In the genomic region with DNA sequence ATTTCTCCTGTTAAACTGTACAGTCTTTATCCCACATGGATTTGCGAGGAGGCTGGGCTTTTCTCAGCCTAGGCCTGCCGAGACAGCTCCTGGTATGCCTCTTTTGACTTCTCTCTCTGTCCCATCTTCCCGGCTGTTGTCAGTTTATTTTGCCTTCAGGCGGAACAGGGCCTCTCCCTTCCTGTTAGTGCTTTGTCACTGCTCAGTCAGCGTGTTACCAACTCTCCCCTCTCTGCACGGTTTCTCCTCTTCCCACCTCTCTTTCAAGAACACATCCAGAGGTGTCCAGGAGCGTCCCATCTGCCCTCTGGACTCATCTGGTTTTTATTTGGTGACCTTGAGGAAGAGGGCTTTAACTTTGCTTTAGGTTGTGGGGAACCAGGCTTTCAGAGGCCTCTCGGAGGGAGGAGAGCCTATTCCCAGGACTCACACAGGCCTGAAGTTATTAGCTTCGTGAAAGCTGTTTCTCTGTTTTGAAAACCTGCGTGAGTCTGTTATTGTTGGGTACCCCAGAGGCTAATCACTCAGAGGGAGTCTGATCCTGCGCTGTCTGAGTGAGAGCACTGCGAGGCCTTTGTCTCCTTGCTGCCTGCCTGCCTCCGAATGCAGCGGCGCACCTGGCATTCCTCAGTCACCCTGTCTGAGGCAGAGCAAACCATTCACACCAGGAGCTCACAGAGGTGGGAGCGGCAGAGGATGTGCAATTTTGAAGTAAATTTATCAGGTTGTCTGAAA, we compare ENCODE assay signal across 8 cellular contexts.
DNase-seq lines count a peak whose midpoint lies in the region; ATAC-seq and TF ChIP-seq lines count a peak whose summit lies in the region.

No MANE protein-coding gene starts in this region.

- peaks cover 0 to 8% (median 6%) of the 10 kb centered on the region in 3 donors for H3K4me1 ChIP-seq in gastroesophageal sphincter
- H3K4me1 ChIP-seq in rectal smooth muscle tissue (ENCODE audit: control insufficient read depth, insufficient read depth, low read length): no peaks in the 10 kb centered on the region

- no peak for TF ChIP-seq POLR2A in gastroesophageal sphincter (IDR thresholded peaks at IDR 0.05)

- H3K36me3 ChIP-seq in H7 (replicated peaks; ENCODE audit: control insufficient read depth, insufficient read depth, low read length): no peaks in the 10 kb centered on the region
- H3K36me3 ChIP-seq in gastroesophageal sphincter: no peaks in the 10 kb centered on the region
- H3K36me3 ChIP-seq in rectal smooth muscle tissue (ENCODE audit: control insufficient read depth, insufficient read depth, low read length): no peaks in the 10 kb centered on the region

- peak overlapping the region in 3 of 4 donors; percentile 37 to 59 (median 38) for H3K27ac ChIP-seq in gastroesophageal sphincter
- peak overlapping the region; percentile 46 for H3K27ac ChIP-seq in rectal smooth muscle tissue (ENCODE audit: low read depth, low read length)

- DNase-seq in H7 (peak; percentile 4), SHP77 (lab: John Stamatoyannopoulos, UW) (peak; percentile 44 to 65), C1 segment of cervical spinal cord (lab: John Stamatoyannopoulos, UW) (no peak), HK-2 (ENCODE audit: unreplicated experiment) (no peak)
- no peak for DNase-seq in stimulated activated CD4-positive, alpha-beta T cell treated with anti-CD3 and anti-CD28 coated beads, Interleukin-4, amount 100 ng/mL, for 1 hour
- DNase-seq in stimulated activated CD4-positive, alpha-beta T cell treated with anti-CD3 and anti-CD28 coated beads, Interleukin-2, amount 100 ng/mL, for 48 hours: no peak

- H3K9me3 ChIP-seq in gastroesophageal sphincter: no peaks in the 10 kb centered on the region

- H3K27me3 ChIP-seq in H7 (ENCODE audit: control insufficient read depth, insufficient read depth, low read length) (no peaks in the 10 kb centered on the region), gastroesophageal sphincter (no peaks in the 10 kb centered on the region), rectal smooth muscle tissue (ENCODE audit: control insufficient read depth, insufficient read depth, low read length) (no peaks in the 10 kb centered on the region)

- H3K9ac ChIP-seq in rectal smooth muscle tissue (ENCODE audit: low read length): no peak overlapping the region

- WGBS in gastroesophageal sphincter (ENCODE audit: low coverage in 1 of 2), 2 donors: 53 to 78% methylated on average over 11 of the region's 16 CpGs

- TF ChIP-seq CTCF in gastroesophageal sphincter (IDR thresholded peaks at IDR 0.05): no peak

- H3K4me3 ChIP-seq in H7 (ENCODE audit: insufficient read depth, low read depth, low read length) (no peak overlapping the region), gastroesophageal sphincter (no peak overlapping the region), rectal smooth muscle tissue (ENCODE audit: low read length) (no peak overlapping the region)

- ATAC-seq in gastroesophageal sphincter: peak; percentile 25

- TF ChIP-seq EP300 in gastroesophageal sphincter (IDR thresholded peaks at IDR 0.05): no peak

Comparison
In these comparisons a context has a peak if more than half of its experiments do, and no peak if none do; other contexts are left out.
1. DNase-seq: peak in H7 (single experiment) and SHP77 (2 of 2); none in C1 segment of cervical spinal cord (0 of 14), HK-2 (single experiment), stimulated activated CD4-positive, alpha-beta T cell treated with anti-CD3 and anti-CD28 coated beads, Interleukin-4, amount 100 ng/mL, for 1 hour (single experiment) and stimulated activated CD4-positive, alpha-beta T cell treated with anti-CD3 and anti-CD28 coated beads, Interleukin-2, amount 100 ng/mL, for 48 hours (0 of 2).